In the genomic region with DNA sequence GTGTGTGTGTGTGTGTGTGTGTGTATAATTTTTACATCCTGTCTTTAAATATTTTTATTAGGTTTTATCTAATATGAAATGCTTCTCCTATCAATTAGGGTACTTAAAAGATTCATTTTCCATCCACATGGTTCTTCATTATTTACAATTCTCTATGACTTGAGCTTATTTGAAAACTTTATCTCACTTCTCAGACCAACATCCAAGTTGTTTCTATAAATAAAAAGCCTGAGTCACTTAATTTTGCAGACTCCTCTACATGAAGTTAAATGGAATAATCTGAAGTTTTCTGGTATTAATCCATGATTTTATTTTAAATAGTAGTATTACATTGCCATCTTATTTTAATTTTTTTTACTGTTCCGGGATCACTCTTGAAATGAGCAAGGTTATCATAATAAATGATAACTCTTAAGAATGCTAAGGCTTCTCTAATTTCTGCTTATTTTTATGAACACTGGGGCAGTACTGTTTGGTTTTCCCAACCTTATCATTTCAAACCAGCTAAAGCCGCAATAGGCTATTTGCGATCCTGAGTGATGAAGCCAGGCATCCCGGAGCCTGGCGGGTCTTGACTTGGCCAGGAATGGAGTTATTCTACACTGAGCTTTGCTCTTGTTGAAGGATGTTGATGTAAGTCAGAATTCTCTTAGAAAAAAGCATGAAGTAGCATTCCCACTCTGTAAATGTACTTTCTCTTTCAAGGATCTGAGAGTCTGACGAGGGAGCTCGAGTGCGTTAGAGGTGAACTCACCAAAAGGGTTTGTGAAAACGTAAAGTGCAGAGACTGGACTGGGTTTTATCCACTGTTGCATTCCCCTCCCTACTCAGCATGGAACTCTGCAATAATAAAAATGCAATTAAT, we compare ENCODE assay signal across 18 cellular contexts.
"Had no signal": no experiment of that assay in that cellular context is flagged by ENCODE, and none has a peak within 500 bp of the region (broad histone marks: within the 10 kb centered on the region; RNA-seq: fewer than 3 reads in every experiment).

No MANE protein-coding gene starts in this region.

- H3K4me3 ChIP-seq: psoas muscle, suprapubic skin had no signal

- H3K36me3 ChIP-seq: suprapubic skin had no signal

- H3K4me1 ChIP-seq: psoas muscle had no signal

- DNase-seq: activated CD4-positive, alpha-beta memory T cell treated with anti-CD3 and anti-CD28 coated beads, Interleukin-2, amount 10 ng/mL, durations not matched to agents 7 days and 5 days; activated CD4-positive, alpha-beta T cell treated with anti-CD3 and anti-CD28 coated beads for 36 hours; activated gamma-delta T cell treated with Interleukin-2 at 50 U/mL for 16 hours; activated naive CD8-positive, alpha-beta T cell treated with anti-CD3 and anti-CD28 coated beads, Interleukin-2, amount 10 ng/mL, durations not matched to agents 7 days and 5 days; activated T-cell treated with anti-CD3 and anti-CD28 coated beads, Interleukin-2, amount 50 U/mL, for 48 hours; anterior cingulate cortex; cortex of kidney; effector CD8-positive, alpha-beta T cell; left cardiac atrium; mammary epithelial cell; occipital lobe; psoas muscle; stimulated activated CD4-positive, alpha-beta T cell treated with anti-CD3 and anti-CD28 coated beads, Interleukin-12 subunit alpha, Interleukin-12 subunit beta, amount 100 ng/mL, for 4 hours; stimulated activated naive CD8-positive, alpha-beta T cell treated with anti-CD3 and anti-CD28 coated beads, Interleukin-15, Interleukin-2, amounts not matched to agents 100 U/mL and 50 U/mL, for 24 hours; SW 1271 had no signal

- H3K9me3 ChIP-seq: psoas muscle, suprapubic skin had no signal

- ATAC-seq: activated CD4-positive, alpha-beta T cell treated with anti-CD3 and anti-CD28 coated beads for 36 hours; left cardiac atrium; natural killer cell treated with Interleukin-12 subunit alpha and Interleukin-12 subunit beta and Interleukin-15 and Interleukin-18, amount 100 ng/mL, for 72 hours; psoas muscle; sciatic nerve; stimulated activated naive CD8-positive, alpha-beta T cell treated with anti-CD3 and anti-CD28 coated beads, Interleukin-15, Interleukin-2, amounts not matched to agents 100 U/mL and 50 U/mL, for 24 hours had no signal

- H3K27ac ChIP-seq: psoas muscle, suprapubic skin had no signal
